ENCODE assay signal across 10 cellular contexts in genomic region chr3:111238896-111239295, GRCh38.
DNase-seq lines count a peak whose midpoint lies in the region; ATAC-seq and TF ChIP-seq lines count a peak whose summit lies in the region.
"Had no signal": no experiment of that assay in that cellular context is flagged by ENCODE, and none has a peak within 500 bp of the region (broad histone marks: within the 10 kb centered on the region; RNA-seq: fewer than 3 reads in every experiment).

No MANE protein-coding gene starts in this region.

- no peaks in the 10 kb centered on the region for H3K27me3 Mint-ChIP-seq in memory B cell

- no peak for TF ChIP-seq POLR2A in stomach (IDR thresholded peaks at IDR 0.05)

- H3K4me1 ChIP-seq in stomach = no peaks in the 10 kb centered on the region
- H3K4me1 ChIP-seq: heart left ventricle had no signal

- intact Hi-C loops in stomach (cut with DNase I; ENCODE audit: low total_unique reads) = no loop called here

- H3K36me3 Mint-ChIP-seq in memory B cell = peaks cover 3% of the 10 kb centered on the region

- no peaks in the 10 kb centered on the region for H3K4me1 Mint-ChIP-seq in memory B cell

- H3K27ac Mint-ChIP-seq in memory B cell = no peak overlapping the region

- peaks cover 3% of the 10 kb centered on the region for H3K9me3 Mint-ChIP-seq in memory B cell

- H3K27ac ChIP-seq in stomach = no peak overlapping the region
- H3K27ac ChIP-seq: heart left ventricle had no signal

- no peak overlapping the region for H3K4me3 Mint-ChIP-seq in memory B cell

- no peaks in the 10 kb centered on the region for H3K27me3 ChIP-seq in stomach
- H3K27me3 ChIP-seq: heart left ventricle had no signal

- peaks cover 0 to 19% (median 12%) of the 10 kb centered on the region in 4 donors for H3K9me3 ChIP-seq in stomach

- no peaks in the 10 kb centered on the region for H3K36me3 ChIP-seq in stomach
- H3K36me3 ChIP-seq: heart left ventricle had no signal

- H3K4me3 ChIP-seq in stomach = no peak overlapping the region
- H3K4me3 ChIP-seq: heart left ventricle had no signal

- TF ChIP-seq CTCF in stomach (IDR thresholded peaks at IDR 0.05) = no peak

- TF ChIP-seq EP300 in stomach (IDR thresholded peaks at IDR 0.05) = no peak

- 42 to 65% (median 57%) methylated on average over 1 of the region's 1 CpG for WGBS in stomach, 5 donors

- no peak for DNase-seq in memory B cell (ENCODE audit: low spot score in 2 of 2)
- no peak for DNase-seq in stomach
- DNase-seq in NCI-H2107 (lab: John Stamatoyannopoulos, UW) = no peak
- no peak for DNase-seq in Ammon's horn (ENCODE audit: low spot score)
- DNase-seq: cerebellar nuclear complex; heart left ventricle; stimulated activated CD4-positive, alpha-beta T cell treated with anti-CD3 and anti-CD28 coated beads, Interleukin-4, amount 100 ng/mL, for 1 hour had no signal

- ATAC-seq in GM18909 (IDR thresholded peaks at IDR 0.05; ENCODE audit: poor library complexity, unreplicated experiment) (peak; percentile 99), GM21576 (IDR thresholded peaks at IDR 0.05; ENCODE audit: unreplicated experiment) (peak; percentile 86), HG03342 (IDR thresholded peaks at IDR 0.05; ENCODE audit: unreplicated experiment) (peak; percentile 99), memory B cell (ENCODE audit: low read depth) (peak; percentile 26)
- ATAC-seq: heart left ventricle had no signal

Comparison
In these comparisons a context has a peak if more than half of its experiments do, and no peak if none do; other contexts are left out.
1. ATAC-seq: peak in every context shown above with its lines; median percentile 99 in GM18909; 99 in HG03342; 86 in GM21576; 26 in memory B cell.